Comparison of ENCODE assay signal across 8 cellular contexts in genomic region chr5:133240425-133241091, GRCh38.
DNase-seq lines count a peak whose midpoint lies in the region; ATAC-seq and TF ChIP-seq lines count a peak whose summit lies in the region.

No MANE protein-coding gene starts in this region.

- H3K27ac ChIP-seq in upper lobe of left lung = peak overlapping the region in 3 of 4 donors; percentile 21 to 56 (median 37)

- CTCF ChIA-PET in Calu3 (lab: Charles Lee) = interaction anchor here (0.6 to 1.4 kb wide), 7 partner anchors 9 to 487 kb away, joined by 3 to 8 read pairs (median 3); no protein-coding TSS in a partner anchor

- peaks cover 0 to 26% (median 12%) of the 10 kb centered on the region in 4 donors for H3K4me1 ChIP-seq in upper lobe of left lung

- BruUV-seq in Calu3 (replicated peaks; lab: Mats Ljungman, UMichigan) = no TSS peak

- no peak for TF ChIP-seq EP300 in upper lobe of left lung (IDR thresholded peaks at IDR 0.05)

- TF ChIP-seq POLR2A in upper lobe of left lung (IDR thresholded peaks at IDR 0.05) = peak in 1 of 4 donors; percentile 27

- DNase-seq in Calu3 (peak; percentile 76), GM20000 (ENCODE audit: low spot score) (peak; percentile 79), MG63 (peak; percentile 81), left lobe of liver (ENCODE audit: low spot score) (no peak), upper lobe of left lung (peak in 1 of 2 donors; percentile 47), NCI-H774 (lab: John Stamatoyannopoulos, UW) (no peak)
- peak; percentile 71 to 72 for DNase-seq in activated T-cell treated with anti-CD3 and anti-CD28 coated beads, Interleukin-2, amount 50 U/mL, for 72 hours

- H3K27me3 ChIP-seq in MG63 = no peaks in the 10 kb centered on the region; the same call in 1 of the 2 replicates
- H3K27me3 ChIP-seq in upper lobe of left lung = no peaks in the 10 kb centered on the region

- peaks cover 7% of the 10 kb centered on the region for H3K9me3 ChIP-seq in MG63
- H3K9me3 ChIP-seq in upper lobe of left lung = no peaks in the 10 kb centered on the region

- peaks cover 10% of the 10 kb centered on the region for H3K4me1 Mint-ChIP-seq in Calu3 (ENCODE audit: low read depth, unreplicated experiment)
- H3K4me1 Mint-ChIP-seq in activated T-cell treated with anti-CD3 and anti-CD28 coated beads, Interleukin-2, amount 50 U/mL, for 72 hours (ENCODE audit: low read depth) = peaks cover 39% of the 10 kb centered on the region

- H3K27ac Mint-ChIP-seq in Calu3 (ENCODE audit: unreplicated experiment) = peak overlapping the region; percentile 49
- no peak overlapping the region for H3K27ac Mint-ChIP-seq in activated T-cell treated with anti-CD3 and anti-CD28 coated beads, Interleukin-2, amount 50 U/mL, for 72 hours

- H3K36me3 ChIP-seq in MG63 = no peaks in the 10 kb centered on the region
- no peaks in the 10 kb centered on the region for H3K36me3 ChIP-seq in upper lobe of left lung

- TF ChIP-seq CTCF in Calu3 (IDR thresholded peaks at IDR 0.05; ENCODE audit: unreplicated experiment) (no peak), GM20000 (IDR thresholded peaks at IDR 0.05; ENCODE audit: extremely low read depth, missing control alignments) (no peak), upper lobe of left lung (IDR thresholded peaks at IDR 0.05) (no peak)

- H3K4me3 ChIP-seq in MG63 = no peak overlapping the region
- no peak overlapping the region for H3K4me3 ChIP-seq in upper lobe of left lung

- ATAC-seq in activated T-cell treated with anti-CD3 and anti-CD28 coated beads, Interleukin-2, amount 50 U/mL, for 72 hours (replicated peaks in 1 of 2) = peak; percentile 78 to 90
- peak; percentile 65 for ATAC-seq in left lobe of liver
- peak; percentile 20 to 91 for ATAC-seq in upper lobe of left lung (ENCODE audit: low FRiP score in 2 of 2)
- no peak for ATAC-seq in GM19467 (IDR thresholded peaks at IDR 0.05; ENCODE audit: unreplicated experiment)

- WGBS in upper lobe of left lung, 2 donors = 76 to 83% methylated on average over 8 to 9 of the region's 9 CpGs

- peaks cover 14% of the 10 kb centered on the region for H3K36me3 Mint-ChIP-seq in Calu3 (ENCODE audit: insufficient read depth, unreplicated experiment)
- H3K36me3 Mint-ChIP-seq in activated T-cell treated with anti-CD3 and anti-CD28 coated beads, Interleukin-2, amount 50 U/mL, for 72 hours (ENCODE audit: insufficient read depth in 2 of 2) = no peaks in the 10 kb centered on the region

- peaks cover 28% of the 10 kb centered on the region for H3K27me3 Mint-ChIP-seq in Calu3 (ENCODE audit: unreplicated experiment)
- no peaks in the 10 kb centered on the region for H3K27me3 Mint-ChIP-seq in activated T-cell treated with anti-CD3 and anti-CD28 coated beads, Interleukin-2, amount 50 U/mL, for 72 hours (ENCODE audit: low read depth)

- no peak overlapping the region for H3K4me3 Mint-ChIP-seq in Calu3 (ENCODE audit: low read depth, unreplicated experiment)
- no peak overlapping the region for H3K4me3 Mint-ChIP-seq in activated T-cell treated with anti-CD3 and anti-CD28 coated beads, Interleukin-2, amount 50 U/mL, for 72 hours

- intact Hi-C loops in Calu3 (cut with micrococcal nuclease; ENCODE audit: unreplicated experiment) = no loop called here

- no peaks in the 10 kb centered on the region for H3K9me3 Mint-ChIP-seq in Calu3 (ENCODE audit: low read depth, unreplicated experiment)
- H3K9me3 Mint-ChIP-seq in activated T-cell treated with anti-CD3 and anti-CD28 coated beads, Interleukin-2, amount 50 U/mL, for 72 hours = no peaks in the 10 kb centered on the region

Comparison
In these comparisons a context has a peak if more than half of its experiments do, and no peak if none do; other contexts are left out.
1. DNase-seq: peak in Calu3 (single experiment), GM20000 (single experiment), MG63 (single experiment) and activated T-cell treated with anti-CD3 and anti-CD28 coated beads, Interleukin-2, amount 50 U/mL, for 72 hours (2 of 2); none in left lobe of liver (single experiment) and NCI-H774 (single experiment).